In the genomic region with DNA sequence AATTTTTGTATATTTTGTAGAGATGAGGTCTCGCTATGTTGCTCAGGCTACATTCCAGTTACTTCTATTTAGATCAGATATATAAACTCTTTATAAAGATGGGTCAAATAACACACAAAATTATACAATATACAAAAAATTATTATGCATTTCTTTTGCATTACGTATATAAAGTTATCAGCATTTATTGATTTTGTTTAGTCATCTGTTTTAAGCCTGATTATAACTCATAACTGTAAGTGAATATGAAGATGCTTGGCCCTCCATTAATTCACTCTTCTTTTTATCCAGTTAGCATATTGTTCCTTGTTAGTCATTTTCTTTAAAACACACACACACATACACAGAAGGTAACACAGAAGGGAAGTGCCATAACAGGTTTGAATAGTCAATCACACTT, we compare ENCODE assay signal across 8 cellular contexts.
"Had no signal": no experiment of that assay in that cellular context is flagged by ENCODE, and none has a peak within 500 bp of the region (broad histone marks: within the 10 kb centered on the region; RNA-seq: fewer than 3 reads in every experiment).

No MANE protein-coding gene starts in this region.

- H3K27ac Mint-ChIP-seq: GM23338, H9, IgD-negative memory B cell had no signal

- DNase-seq: H9, HCEC 1CT, KG1 had no signal

- H3K9me3 Mint-ChIP-seq: GM23338, H9, IgD-negative memory B cell had no signal

- H3K4me3 Mint-ChIP-seq: GM23338, H9, IgD-negative memory B cell had no signal

- H3K4me2 ChIP-seq: GM23338 had no signal

- FAIRE-seq: H1, H54 had no signal

- H2AFZ ChIP-seq: GM23338 had no signal

- H3K27me3 Mint-ChIP-seq: IgD-negative memory B cell had no signal

- H3K4me1 Mint-ChIP-seq: IgD-negative memory B cell had no signal

- H3K4me3 ChIP-seq: GM23338 had no signal

- H3K27ac ChIP-seq: HL-60 had no signal

- ATAC-seq: GM23338 had no signal
